Comparison of ENCODE assay signal across 8 cellular contexts in the genomic region with DNA sequence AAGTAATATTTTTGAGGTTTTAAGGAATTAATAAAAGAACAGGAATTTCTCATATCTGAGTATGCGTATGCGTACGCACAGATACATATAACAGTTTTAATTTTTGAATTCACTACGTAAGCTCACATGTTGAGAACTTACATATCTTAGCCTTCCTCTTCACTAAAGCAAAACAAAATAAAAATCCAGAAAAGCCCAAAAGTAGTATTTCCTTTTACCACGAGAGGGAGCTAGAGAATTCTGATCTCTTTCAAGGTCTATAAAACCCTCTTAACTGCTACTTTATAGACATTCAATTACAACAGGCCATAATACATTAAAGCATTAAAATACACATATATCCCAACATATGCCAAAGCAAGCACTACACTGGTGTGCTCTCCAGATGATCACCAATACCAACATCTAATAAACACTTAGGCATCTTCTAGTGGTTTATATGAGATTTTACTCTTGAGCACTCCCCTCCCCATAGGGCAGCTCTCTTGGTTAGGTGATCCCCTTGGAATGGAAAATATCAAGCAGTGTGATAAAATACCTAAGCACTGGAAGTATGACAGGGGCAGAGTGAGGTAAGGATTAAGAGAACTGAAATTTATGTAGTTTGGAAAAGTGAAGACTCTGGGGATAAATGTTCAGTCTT.
DNase-seq lines count a peak whose midpoint lies in the region; ATAC-seq and TF ChIP-seq lines count a peak whose summit lies in the region.

No MANE protein-coding gene starts in this region.

- POLR2A ChIA-PET in Panc1 (lab: Charles Lee) = interaction anchor here (0.6 kb wide), 2 partner anchors 206 to 219 kb away, joined by 3 to 4 read pairs; no protein-coding TSS in a partner anchor

- peaks cover 2 to 12% of the 10 kb centered on the region in 2 donors for H3K4me1 Mint-ChIP-seq in effector memory CD8-positive, alpha-beta T cell (ENCODE audit: low read depth in 2 of 2)
- peaks cover 58% of the 10 kb centered on the region for H3K4me1 Mint-ChIP-seq in nephron progenitor cell

- DNase-seq in Kasumi-1 (lab: John Stamatoyannopoulos, UW) (peak; percentile 80 to 93), Panc1 (ENCODE audit: low read depth, low spot score) (peak; percentile 62), nephron progenitor cell (no peak), caudate nucleus (lab: John Stamatoyannopoulos, UW) (no peak)
- DNase-seq in effector memory CD8-positive, alpha-beta T cell = peak in 1 of 3 experiments; percentile 6

- no peak overlapping the region for H3K4me2 ChIP-seq in DOHH2 (ENCODE audit: low read length)

- no peaks in the 10 kb centered on the region for H3K36me3 ChIP-seq in DOHH2 (ENCODE audit: control insufficient read depth, low read length)
- no peaks in the 10 kb centered on the region for H3K36me3 ChIP-seq in Panc1 (ENCODE audit: control insufficient read depth, insufficient read depth, low read length)

- CTCF ChIA-PET in Panc1 (lab: Charles Lee) = interaction anchor here (0.5 to 1.6 kb wide), 14 partner anchors 13 to 283 kb away, joined by 3 to 12 read pairs (median 3); a partner anchor contains a TSS

- TF ChIP-seq CTCF in DOHH2 (IDR thresholded peaks at IDR 0.05; ENCODE audit: low read depth, low read length, poor library complexity, severe bottlenecking) (peak; percentile 72), Panc1 (IDR thresholded peaks at IDR 0.05) (peak; percentile 76; the same call in 1 of the 2 replicates), nephron progenitor cell (IDR thresholded peaks at IDR 0.05) (peak; percentile 88)

- peak; percentile 82 for ATAC-seq in Panc1
- peak; percentile 69 for ATAC-seq in effector memory CD8-positive, alpha-beta T cell (replicated peaks)
- no peak for ATAC-seq in HG03342 (IDR thresholded peaks at IDR 0.05; ENCODE audit: unreplicated experiment)
- ATAC-seq in GM19324 (IDR thresholded peaks at IDR 0.05; ENCODE audit: low FRiP score, unreplicated experiment) = no peak

- H3K27me3 ChIP-seq in DOHH2 (ENCODE audit: control insufficient read depth, low read length) (peaks cover 35% of the 10 kb centered on the region), Panc1 (ENCODE audit: control insufficient read depth, insufficient read depth, low read length) (no peaks in the 10 kb centered on the region)

- no TSS peak for BruUV-seq in Panc1 (replicated peaks; lab: Mats Ljungman, UMichigan)

- H3K9me2 ChIP-seq in DOHH2 (replicated peaks; ENCODE audit: control insufficient read depth, low read length) = no peaks in the 10 kb centered on the region

- H3K4me1 ChIP-seq in DOHH2 (ENCODE audit: control insufficient read depth, low read length) (no peaks in the 10 kb centered on the region), Panc1 (ENCODE audit: control insufficient read depth, insufficient read depth, low read length) (peaks cover 13% of the 10 kb centered on the region)

- no peaks in the 10 kb centered on the region for H3F3A ChIP-seq in DOHH2 (ENCODE audit: control insufficient read depth, insufficient read depth)

- no peaks in the 10 kb centered on the region for H3K9me3 Mint-ChIP-seq in effector memory CD8-positive, alpha-beta T cell
- H3K9me3 Mint-ChIP-seq in nephron progenitor cell = no peaks in the 10 kb centered on the region

- intact Hi-C loops in Panc1 (cut with micrococcal nuclease; ENCODE audit: unreplicated experiment) = loop anchor here (10.0 kb wide), 1 partner anchor 119 kb away; no protein-coding TSS in a partner anchor

- H3K4me3 ChIP-seq in DOHH2 (ENCODE audit: low read length) (no peak overlapping the region), Panc1 (ENCODE audit: low read depth in 2 of 2, low read length in 2 of 2) (no peak overlapping the region)

- no peaks in the 10 kb centered on the region for H3K79me2 ChIP-seq in DOHH2 (ENCODE audit: control insufficient read depth, low read length)

- H3K4me3 Mint-ChIP-seq in effector memory CD8-positive, alpha-beta T cell = no peak overlapping the region
- no peak overlapping the region for H3K4me3 Mint-ChIP-seq in nephron progenitor cell

- in situ Hi-C loops in Panc1 (cut with HindIII; ENCODE audit: low pct_unique_long_range_greater_than_20kb, low sequenced_read_pairs) = no loop called here

- H3K27ac Mint-ChIP-seq in effector memory CD8-positive, alpha-beta T cell = peak overlapping the region in 1 of 2 donors; percentile 75
- no peak overlapping the region for H3K27ac Mint-ChIP-seq in nephron progenitor cell

- no peaks in the 10 kb centered on the region for H3K9me3 ChIP-seq in DOHH2 (ENCODE audit: control insufficient read depth, insufficient read depth, low read length)
- no peaks in the 10 kb centered on the region for H3K9me3 ChIP-seq in Panc1 (ENCODE audit: control insufficient read depth, insufficient read depth, low read depth, low read length)

- 0 out of 2 replicates have a peak, but pooled peaks cover 3% of the 10 kb centered on the region for H4K20me1 ChIP-seq in DOHH2 (ENCODE audit: control insufficient read depth, insufficient read depth, low read depth, low read length)

- H3K36me3 Mint-ChIP-seq in effector memory CD8-positive, alpha-beta T cell (ENCODE audit: insufficient read depth) = peaks cover 13% of the 10 kb centered on the region
- no peaks in the 10 kb centered on the region for H3K36me3 Mint-ChIP-seq in nephron progenitor cell (ENCODE audit: low read depth)

- no peak overlapping the region for H3K27ac ChIP-seq in DOHH2 (ENCODE audit: low read depth, low read length)
- H3K27ac ChIP-seq in Panc1 (ENCODE audit: low read length) = peak overlapping the region; percentile 44; the same call in 1 of the 2 replicates
- no peak overlapping the region for H3K27ac ChIP-seq in caudate nucleus (ENCODE audit: low read depth, low read length)

- no peaks in the 10 kb centered on the region for H3K27me3 Mint-ChIP-seq in effector memory CD8-positive, alpha-beta T cell
- H3K27me3 Mint-ChIP-seq in nephron progenitor cell (ENCODE audit: low read depth, poor library complexity) = no peaks in the 10 kb centered on the region

Comparison
In these comparisons a context has a peak if more than half of its experiments do, and no peak if none do; other contexts are left out.
1. DNase-seq: peak in Kasumi-1 (2 of 2) and Panc1 (single experiment); none in nephron progenitor cell (single experiment) and caudate nucleus (0 of 61).
2. ATAC-seq: peak in Panc1 (single experiment) and effector memory CD8-positive, alpha-beta T cell (single experiment); none in HG03342 (single experiment) and GM19324 (single experiment).
3. Peak in every context shown above with its lines, with median percentiles within 50 percentile points of each other: CTCF ChIP-seq.